Comparison of ENCODE assay signal across 9 cellular contexts in genomic region chr19:38266981-38267597, GRCh38. TPM values are rescaled to one million over a fixed set of nuclear protein-coding genes. Genes with fewer than 3 reads are reported as not detected.
DNase-seq lines count a peak whose midpoint lies in the region; ATAC-seq, FAIRE-seq and TF ChIP-seq lines count a peak whose summit lies in the region.
"Had no signal": no experiment of that assay in that cellular context is flagged by ENCODE, and none has a peak within 500 bp of the region (broad histone marks: within the 10 kb centered on the region; RNA-seq: fewer than 3 reads in every experiment).

No MANE protein-coding gene starts in this region.

- H3K36me3 ChIP-seq in astrocyte (ENCODE audit: insufficient read depth, low read length) (no peaks in the 10 kb centered on the region), A673 (ENCODE audit: insufficient read depth, low read length, poor library complexity, severe bottlenecking) (no peaks in the 10 kb centered on the region), gastroesophageal sphincter (no peaks in the 10 kb centered on the region)

- H3K4me3 Mint-ChIP-seq in T-helper 2 cell treated with Interferon-gamma antibody and Interleukin-4, amounts not matched to agents 5 μg/mL and 100 μg/mL, for 36 hours, result peak overlapping the region; percentile 3
- peak overlapping the region; percentile 58 for H3K4me3 Mint-ChIP-seq in astrocyte (ENCODE audit: unreplicated experiment)
- H3K4me3 Mint-ChIP-seq in type B pancreatic cell, result peak overlapping the region; percentile 88

- peaks cover 36% of the 10 kb centered on the region for H3K4me1 ChIP-seq in astrocyte (ENCODE audit: insufficient read depth, low read length)
- H3K4me1 ChIP-seq in A673 (ENCODE audit: insufficient read depth, low read length, poor library complexity, severe bottlenecking), result peaks cover 6% of the 10 kb centered on the region
- peaks cover 0 to 16% (median 11%) of the 10 kb centered on the region in 3 donors for H3K4me1 ChIP-seq in gastroesophageal sphincter

- intact Hi-C loops in A673 (cut with micrococcal nuclease; ENCODE audit: unreplicated experiment), result no loop called here

- no peak for TF ChIP-seq POLR2A in gastroesophageal sphincter (IDR thresholded peaks at IDR 0.05)

- TF ChIP-seq EP300 in gastroesophageal sphincter (IDR thresholded peaks at IDR 0.05), result no peak

- POLR2A ChIA-PET in A673 (lab: Charles Lee; ENCODE audit: low non-redundant PET), result no interaction called here

- no peak for FAIRE-seq in astrocyte (lab: Jason Lieb, UNC)

- CTCF ChIA-PET in A673 (lab: Charles Lee), result no interaction called here

- H3K9me3 Mint-ChIP-seq in T-helper 2 cell treated with Interferon-gamma antibody and Interleukin-4, amounts not matched to agents 5 μg/mL and 100 μg/mL, for 36 hours, result no peaks in the 10 kb centered on the region
- H3K9me3 Mint-ChIP-seq in astrocyte (ENCODE audit: unreplicated experiment), result no peaks in the 10 kb centered on the region
- no peaks in the 10 kb centered on the region for H3K9me3 Mint-ChIP-seq in type B pancreatic cell

- peak; percentile 21 for ATAC-seq in left lobe of liver
- no peak for ATAC-seq in GM21576 (IDR thresholded peaks at IDR 0.05; ENCODE audit: unreplicated experiment)
- ATAC-seq in gastroesophageal sphincter, result no peak

- H3K4me2 ChIP-seq in astrocyte (ENCODE audit: low read length), result peak overlapping the region; percentile 63

- H3K36me3 Mint-ChIP-seq in T-helper 2 cell treated with Interferon-gamma antibody and Interleukin-4, amounts not matched to agents 5 μg/mL and 100 μg/mL, for 36 hours (ENCODE audit: low read depth), result peaks cover 1% of the 10 kb centered on the region
- peaks cover 6% of the 10 kb centered on the region for H3K36me3 Mint-ChIP-seq in astrocyte (ENCODE audit: low read depth, unreplicated experiment)
- peaks cover 4% of the 10 kb centered on the region for H3K36me3 Mint-ChIP-seq in type B pancreatic cell

- H3K79me2 ChIP-seq in astrocyte (ENCODE audit: insufficient read depth, low read length), result no peaks in the 10 kb centered on the region

- peak overlapping the region; percentile 37 for H3K27ac Mint-ChIP-seq in T-helper 2 cell treated with Interferon-gamma antibody and Interleukin-4, amounts not matched to agents 5 μg/mL and 100 μg/mL, for 36 hours
- H3K27ac Mint-ChIP-seq in astrocyte (ENCODE audit: unreplicated experiment), result peak overlapping the region; percentile 83
- H3K27ac Mint-ChIP-seq in type B pancreatic cell, result peak overlapping the region; percentile 93

- H3K27me3 ChIP-seq in astrocyte (ENCODE audit: insufficient read depth, low read length) (no peaks in the 10 kb centered on the region), A673 (replicated peaks; ENCODE audit: insufficient read depth, low read depth, low read length, poor library complexity) (no peaks in the 10 kb centered on the region), gastroesophageal sphincter (peaks cover 30% of the 10 kb centered on the region)

- no peak overlapping the region for H3K4me3 ChIP-seq in astrocyte (ENCODE audit: insufficient read depth, low read depth, low read length)
- H3K4me3 ChIP-seq in A673 (ENCODE audit: low read depth, low read length, poor library complexity, severe bottlenecking), result no peak overlapping the region
- H3K4me3 ChIP-seq in gastroesophageal sphincter, result no peak overlapping the region

- H3K9me3 ChIP-seq in astrocyte (ENCODE audit: insufficient read depth, low read depth, low read length) (no peaks in the 10 kb centered on the region), A673 (ENCODE audit: low read depth, low read length, poor library complexity, severe bottlenecking) (no peaks in the 10 kb centered on the region), gastroesophageal sphincter (no peaks in the 10 kb centered on the region)

- no peak for DNase-seq in T-helper 2 cell treated with Interferon-gamma antibody and Interleukin-4, amounts not matched to agents 5 μg/mL and 100 μg/mL, for 36 hours (ENCODE audit: low spot score)
- DNase-seq in T-helper 2 cell (no peak), astrocyte (ENCODE audit: low read depth) (peak; percentile 68), left lobe of liver (ENCODE audit: low spot score) (no peak), type B pancreatic cell (ENCODE audit: extremely low spot score, unreplicated experiment) (no peak), A673 (ENCODE audit: low spot score) (no peak)
- DNase-seq: AML-193 had no signal

- H3K27ac ChIP-seq in astrocyte (ENCODE audit: low read depth, low read length) (peak overlapping the region; percentile 28), A673 (ENCODE audit: low read depth, low read length, poor library complexity, severe bottlenecking) (no peak overlapping the region), gastroesophageal sphincter (no peak overlapping the region)

- BruUV-seq in A673 (replicated peaks; lab: Mats Ljungman, UMichigan), result no TSS peak

- TF ChIP-seq CTCF in astrocyte (IDR thresholded peaks at IDR 0.05; ENCODE audit: insufficient read depth, low read depth, low read length), result no peak
- TF ChIP-seq CTCF in type B pancreatic cell (conservative IDR thresholded peaks at IDR 0.05), result no peak
- no peak for TF ChIP-seq CTCF in A673 (conservative IDR thresholded peaks at IDR 0.05; ENCODE audit: low read depth, low read length)
- TF ChIP-seq CTCF in gastroesophageal sphincter (IDR thresholded peaks at IDR 0.05), result no peak

- H3K27me3 Mint-ChIP-seq in T-helper 2 cell treated with Interferon-gamma antibody and Interleukin-4, amounts not matched to agents 5 μg/mL and 100 μg/mL, for 36 hours (ENCODE audit: low read depth), result no peaks in the 10 kb centered on the region
- H3K27me3 Mint-ChIP-seq in astrocyte (ENCODE audit: low read depth, unreplicated experiment) (no peaks in the 10 kb centered on the region), type B pancreatic cell (peaks cover 6% of the 10 kb centered on the region)

- peaks cover 51% of the 10 kb centered on the region for H3K4me1 Mint-ChIP-seq in T-helper 2 cell treated with Interferon-gamma antibody and Interleukin-4, amounts not matched to agents 5 μg/mL and 100 μg/mL, for 36 hours (ENCODE audit: low read depth)
- H3K4me1 Mint-ChIP-seq in astrocyte (ENCODE audit: low read depth, unreplicated experiment) (peaks cover 50% of the 10 kb centered on the region), type B pancreatic cell (ENCODE audit: unreplicated experiment) (peaks cover 57% of the 10 kb centered on the region)

- 67 to 82% methylated on average over 6 to 9 of the region's 12 CpGs for WGBS in gastroesophageal sphincter (ENCODE audit: low coverage in 1 of 2), 2 donors

- H2AFZ ChIP-seq in astrocyte (ENCODE audit: low read depth, low read length), result peak overlapping the region; percentile 61

- H3K9ac ChIP-seq in astrocyte (ENCODE audit: low read length), result peak overlapping the region; percentile 22

- no peaks in the 10 kb centered on the region for H4K20me1 ChIP-seq in astrocyte (ENCODE audit: insufficient read depth, low read length)

RNA-seq across cellular contexts. Expression of gene SPINT2, which starts 2.7 kb away (rescaled TPM):
- 119 and 171 TPM in 2 replicates for total RNA-seq in astrocyte
- 7.3 TPM for total RNA-seq in left lobe of liver
- total RNA-seq in type B pancreatic cell (ENCODE audit: low replicate concordance), result 243 and 526 TPM in 2 replicates
- 0.42 TPM in 1 of 2 replicates, not detected in the other for total RNA-seq in A673 (2021)
- total RNA-seq in gastroesophageal sphincter, result 10 to 100 TPM in 2 of 4 donors, 1 to 10 TPM in 2; 2.1 to 51.7 (median 10.9) TPM

RNA-seq across cellular contexts. Expression of gene PPP1R14A, which starts 10.9 kb away (rescaled TPM):
- 13.4 and 18.0 TPM in 2 replicates for total RNA-seq in astrocyte
- total RNA-seq in left lobe of liver, result 3.9 TPM
- total RNA-seq in type B pancreatic cell (ENCODE audit: low replicate concordance), result 14.9 and 20.7 TPM in 2 replicates
- 1.1 TPM in 1 of 2 replicates, not detected in the other for total RNA-seq in A673 (2021)
- total RNA-seq in gastroesophageal sphincter, result 100 to 1,000 TPM; 226 to 468 (median 332) TPM

RNA-seq across cellular contexts. Expression of gene C19orf33, which starts 37.0 kb away (rescaled TPM):
- total RNA-seq in astrocyte (4.9 and 5.8 TPM in 2 replicates), left lobe of liver (0.40 TPM), type B pancreatic cell (ENCODE audit: low replicate concordance) (46.8 and 270 TPM in 2 replicates), A673 (2021) (not detected in 2 replicates), gastroesophageal sphincter (10 to 100 TPM in 1 of 4 donors, 1 to 10 TPM in 2, not detected in 1; 4.7 to 48.7 (median 7.9) TPM)

RNA-seq across cellular contexts. Expression of gene DPF1, which starts 43.1 kb away (rescaled TPM):
- total RNA-seq in astrocyte, result 4.0 and 4.5 TPM in 2 replicates
- total RNA-seq in left lobe of liver, result not detected
- 0.93 and 12.6 TPM in 2 replicates for total RNA-seq in type B pancreatic cell (ENCODE audit: low replicate concordance)
- 6.3 and 8.1 TPM in 2 replicates for total RNA-seq in A673 (2021)
- not detected for total RNA-seq in gastroesophageal sphincter

RNA-seq across cellular contexts. Expression of gene YIF1B, which starts 48.7 kb away (rescaled TPM):
- 81.3 and 85.7 TPM in 2 replicates for total RNA-seq in astrocyte
- 41.7 TPM for total RNA-seq in left lobe of liver
- total RNA-seq in type B pancreatic cell (ENCODE audit: low replicate concordance), result 41.0 and 42.9 TPM in 2 replicates
- total RNA-seq in A673 (2021), result 57.6 and 66.2 TPM in 2 replicates
- total RNA-seq in gastroesophageal sphincter, result 10 to 100 TPM; 14.0 to 20.7 (median 17.1) TPM

Comparison
In these comparisons a context has a peak if more than half of its experiments do, and no peak if none do; other contexts are left out.
1. H3K27ac Mint-ChIP-seq: peak in every context shown above with its lines; median percentile 93 in type B pancreatic cell; 83 in astrocyte; 37 in T-helper 2 cell treated with Interferon-gamma antibody and Interleukin-4, amounts not matched to agents 5 μg/mL and 100 μg/mL, for 36 hours.
2. H3K4me3 Mint-ChIP-seq: peak in every context shown above with its lines; median percentile 88 in type B pancreatic cell; 58 in astrocyte; 3 in T-helper 2 cell treated with Interferon-gamma antibody and Interleukin-4, amounts not matched to agents 5 μg/mL and 100 μg/mL, for 36 hours.
3. RNA of gene PPP1R14A, which starts 10.9 kb away (total RNA-seq): 226 to 468 TPM in gastroesophageal sphincter; 14.9 to 20.7 TPM in type B pancreatic cell, 13.4 to 18.0 TPM in astrocyte, 3.9 TPM in left lobe of liver (single experiment) and 1.1 TPM in A673; every median in the first group is over 10 times any median in the second.